1 cellular context compared by ENCODE assay signal in the genomic region with DNA sequence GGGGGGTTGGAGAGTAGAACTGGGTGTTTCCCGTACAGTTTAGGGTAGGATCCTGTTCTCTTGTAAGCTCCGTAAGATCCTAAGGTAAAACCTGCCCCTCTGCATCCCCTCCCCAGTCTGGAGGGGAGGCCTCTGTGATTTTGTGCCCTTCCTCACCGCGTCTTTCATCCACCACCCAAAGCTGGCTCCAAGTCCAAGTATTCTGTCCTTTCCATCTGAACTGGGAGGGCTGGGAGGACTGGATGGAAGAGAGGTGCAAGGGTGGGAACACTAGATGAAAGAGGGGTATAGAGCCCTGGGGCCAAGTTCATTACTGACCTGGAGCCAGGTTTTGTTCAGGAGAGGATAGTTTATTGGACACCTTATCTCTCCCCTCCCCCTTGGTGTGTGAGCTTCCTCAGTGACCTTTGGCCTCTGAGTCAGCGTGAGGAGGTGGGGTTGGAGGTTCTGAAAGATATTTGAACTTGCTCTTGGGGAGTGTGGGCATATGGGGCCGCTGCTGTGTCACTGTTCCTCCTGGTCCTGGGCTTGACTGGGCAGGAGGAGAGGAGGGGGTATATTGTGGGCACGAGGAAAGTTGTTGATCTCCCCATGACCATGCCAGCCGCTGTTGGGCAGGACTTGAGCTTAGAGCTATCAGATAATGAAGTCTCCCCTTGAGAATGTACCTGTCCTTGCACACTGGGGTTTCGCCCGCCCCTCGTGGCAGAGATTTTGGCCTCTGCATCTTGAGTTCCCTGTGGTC.
A peak's percentile ranks its signal among the peaks of the same experiment; 100 is the strongest.
TF ChIP-seq lines count a peak whose summit lies in the region.

No MANE protein-coding gene starts in this region.

TF ChIP-seq in HepG2, 621 proteins besides CTCF, POLR2A, EP300 and RAD21 (continued from another document and continues in another):
- TF ChIP-seq, protein P1, sequence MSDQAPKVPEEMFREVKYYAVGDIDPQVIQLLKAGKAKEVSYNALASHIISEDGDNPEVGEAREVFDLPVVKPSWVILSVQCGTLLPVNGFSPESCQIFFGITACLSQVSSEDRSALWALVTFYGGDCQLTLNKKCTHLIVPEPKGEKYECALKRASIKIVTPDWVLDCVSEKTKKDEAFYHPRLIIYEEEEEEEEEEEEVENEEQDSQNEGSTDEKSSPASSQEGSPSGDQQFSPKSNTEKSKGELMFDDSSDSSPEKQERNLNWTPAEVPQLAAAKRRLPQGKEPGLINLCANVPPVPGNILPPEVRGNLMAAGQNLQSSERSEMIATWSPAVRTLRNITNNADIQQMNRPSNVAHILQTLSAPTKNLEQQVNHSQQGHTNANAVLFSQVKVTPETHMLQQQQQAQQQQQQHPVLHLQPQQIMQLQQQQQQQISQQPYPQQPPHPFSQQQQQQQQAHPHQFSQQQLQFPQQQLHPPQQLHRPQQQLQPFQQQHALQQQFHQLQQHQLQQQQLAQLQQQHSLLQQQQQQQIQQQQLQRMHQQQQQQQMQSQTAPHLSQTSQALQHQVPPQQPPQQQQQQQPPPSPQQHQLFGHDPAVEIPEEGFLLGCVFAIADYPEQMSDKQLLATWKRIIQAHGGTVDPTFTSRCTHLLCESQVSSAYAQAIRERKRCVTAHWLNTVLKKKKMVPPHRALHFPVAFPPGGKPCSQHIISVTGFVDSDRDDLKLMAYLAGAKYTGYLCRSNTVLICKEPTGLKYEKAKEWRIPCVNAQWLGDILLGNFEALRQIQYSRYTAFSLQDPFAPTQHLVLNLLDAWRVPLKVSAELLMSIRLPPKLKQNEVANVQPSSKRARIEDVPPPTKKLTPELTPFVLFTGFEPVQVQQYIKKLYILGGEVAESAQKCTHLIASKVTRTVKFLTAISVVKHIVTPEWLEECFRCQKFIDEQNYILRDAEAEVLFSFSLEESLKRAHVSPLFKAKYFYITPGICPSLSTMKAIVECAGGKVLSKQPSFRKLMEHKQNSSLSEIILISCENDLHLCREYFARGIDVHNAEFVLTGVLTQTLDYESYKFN (CRISPR knock-in tag; conservative IDR thresholded peaks at IDR 0.05) = peak; percentile 92
- TF ChIP-seq, protein P2, sequence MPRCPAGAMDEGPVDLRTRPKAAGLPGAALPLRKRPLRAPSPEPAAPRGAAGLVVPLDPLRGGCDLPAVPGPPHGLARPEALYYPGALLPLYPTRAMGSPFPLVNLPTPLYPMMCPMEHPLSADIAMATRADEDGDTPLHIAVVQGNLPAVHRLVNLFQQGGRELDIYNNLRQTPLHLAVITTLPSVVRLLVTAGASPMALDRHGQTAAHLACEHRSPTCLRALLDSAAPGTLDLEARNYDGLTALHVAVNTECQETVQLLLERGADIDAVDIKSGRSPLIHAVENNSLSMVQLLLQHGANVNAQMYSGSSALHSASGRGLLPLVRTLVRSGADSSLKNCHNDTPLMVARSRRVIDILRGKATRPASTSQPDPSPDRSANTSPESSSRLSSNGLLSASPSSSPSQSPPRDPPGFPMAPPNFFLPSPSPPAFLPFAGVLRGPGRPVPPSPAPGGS (CRISPR knock-in tag; IDR thresholded peaks at IDR 0.05) = no peak
- TF ChIP-seq FLYWCH1 (CRISPR knock-in tag; IDR thresholded peaks at IDR 0.05) (no peak; the same call in 1 of the 2 replicates), ZSCAN31 (CRISPR knock-in tag; IDR thresholded peaks at IDR 0.05; ENCODE audit: low read depth) (0 out of 2 replicates have a peak, but pooled peaks have one; percentile 45), SKI (IDR thresholded peaks at IDR 0.05; ENCODE audit: partially characterized antibody) (peak; percentile 97), MED8 (CRISPR knock-in tag; IDR thresholded peaks at IDR 0.05; ENCODE audit: insufficient replicate concordance) (peak; percentile 6), ZNF766 (CRISPR knock-in tag; IDR thresholded peaks at IDR 0.05; ENCODE audit: borderline replicate concordance) (peak; percentile 76; the same call in 1 of the 2 replicates), ZFX (CRISPR knock-in tag; IDR thresholded peaks at IDR 0.05; ENCODE audit: low read depth) (peak; percentile 8; the same call in 1 of the 2 replicates), PHF5A (CRISPR knock-in tag; IDR thresholded peaks at IDR 0.05; ENCODE audit: low read depth, unreplicated experiment) (peak; percentile 92), ZNF296 (CRISPR knock-in tag; conservative IDR thresholded peaks at IDR 0.05) (peak; percentile 73; the same call in 1 of the 2 replicates), NFE2 (CRISPR knock-in tag; IDR thresholded peaks at IDR 0.05) (peak; percentile 36), ZNF891 (CRISPR knock-in tag; IDR thresholded peaks at IDR 0.05) (peak; percentile 25; the same call in 1 of the 2 replicates), SMYD3 (CRISPR knock-in tag; IDR thresholded peaks at IDR 0.05) (0 out of 2 replicates have a peak, but pooled peaks have one; percentile 44), MEF2D (CRISPR knock-in tag; IDR thresholded peaks at IDR 0.05) (peak; percentile 87), ZNF263 (CRISPR knock-in tag; IDR thresholded peaks at IDR 0.05) (peak; percentile 77), CENPX (CRISPR knock-in tag; IDR thresholded peaks at IDR 0.05) (no peak), TEAD3 (CRISPR knock-in tag; optimal IDR thresholded peaks at IDR 0.05; ENCODE audit: borderline replicate concordance) (peak; percentile 87), ZFP36L1 (CRISPR knock-in tag; IDR thresholded peaks at IDR 0.05) (peak; percentile 58; the same call in 1 of the 2 replicates), RBM39 (IDR thresholded peaks at IDR 0.05; ENCODE audit: low read depth, low read length, poor library complexity, severe bottlenecking) (no peak), ZNF34 (CRISPR knock-in tag; IDR thresholded peaks at IDR 0.05; ENCODE audit: borderline replicate concordance) (peak; percentile 53; the same call in 1 of the 2 replicates), THYN1 (CRISPR knock-in tag; IDR thresholded peaks at IDR 0.05; ENCODE audit: borderline replicate concordance, low read depth) (0 out of 2 replicates have a peak, but pooled peaks have one; percentile 37), ZNF616 (CRISPR knock-in tag; IDR thresholded peaks at IDR 0.05; ENCODE audit: low read depth) (0 out of 2 replicates have a peak, but pooled peaks have one; percentile 9), SMC3 (IDR thresholded peaks at IDR 0.05; ENCODE audit: low read length) (peak; percentile 53)
- TF ChIP-seq, protein P3, sequence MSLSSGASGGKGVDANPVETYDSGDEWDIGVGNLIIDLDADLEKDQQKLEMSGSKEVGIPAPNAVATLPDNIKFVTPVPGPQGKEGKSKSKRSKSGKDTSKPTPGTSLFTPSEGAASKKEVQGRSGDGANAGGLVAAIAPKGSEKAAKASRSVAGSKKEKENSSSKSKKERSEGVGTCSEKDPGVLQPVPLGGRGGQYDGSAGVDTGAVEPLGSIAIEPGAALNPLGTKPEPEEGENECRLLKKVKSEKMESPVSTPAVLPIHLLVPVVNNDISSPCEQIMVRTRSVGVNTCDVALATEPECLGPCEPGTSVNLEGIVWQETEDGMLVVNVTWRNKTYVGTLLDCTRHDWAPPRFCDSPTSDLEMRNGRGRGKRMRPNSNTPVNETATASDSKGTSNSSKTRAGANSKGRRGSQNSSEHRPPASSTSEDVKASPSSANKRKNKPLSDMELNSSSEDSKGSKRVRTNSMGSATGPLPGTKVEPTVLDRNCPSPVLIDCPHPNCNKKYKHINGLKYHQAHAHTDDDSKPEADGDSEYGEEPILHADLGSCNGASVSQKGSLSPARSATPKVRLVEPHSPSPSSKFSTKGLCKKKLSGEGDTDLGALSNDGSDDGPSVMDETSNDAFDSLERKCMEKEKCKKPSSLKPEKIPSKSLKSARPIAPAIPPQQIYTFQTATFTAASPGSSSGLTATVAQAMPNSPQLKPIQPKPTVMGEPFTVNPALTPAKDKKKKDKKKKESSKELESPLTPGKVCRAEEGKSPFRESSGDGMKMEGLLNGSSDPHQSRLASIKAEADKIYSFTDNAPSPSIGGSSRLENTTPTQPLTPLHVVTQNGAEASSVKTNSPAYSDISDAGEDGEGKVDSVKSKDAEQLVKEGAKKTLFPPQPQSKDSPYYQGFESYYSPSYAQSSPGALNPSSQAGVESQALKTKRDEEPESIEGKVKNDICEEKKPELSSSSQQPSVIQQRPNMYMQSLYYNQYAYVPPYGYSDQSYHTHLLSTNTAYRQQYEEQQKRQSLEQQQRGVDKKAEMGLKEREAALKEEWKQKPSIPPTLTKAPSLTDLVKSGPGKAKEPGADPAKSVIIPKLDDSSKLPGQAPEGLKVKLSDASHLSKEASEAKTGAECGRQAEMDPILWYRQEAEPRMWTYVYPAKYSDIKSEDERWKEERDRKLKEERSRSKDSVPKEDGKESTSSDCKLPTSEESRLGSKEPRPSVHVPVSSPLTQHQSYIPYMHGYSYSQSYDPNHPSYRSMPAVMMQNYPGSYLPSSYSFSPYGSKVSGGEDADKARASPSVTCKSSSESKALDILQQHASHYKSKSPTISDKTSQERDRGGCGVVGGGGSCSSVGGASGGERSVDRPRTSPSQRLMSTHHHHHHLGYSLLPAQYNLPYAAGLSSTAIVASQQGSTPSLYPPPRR (CRISPR knock-in tag; IDR thresholded peaks at IDR 0.05; ENCODE audit: borderline replicate concordance) = peak; percentile 91
- TF ChIP-seq, protein P4, sequence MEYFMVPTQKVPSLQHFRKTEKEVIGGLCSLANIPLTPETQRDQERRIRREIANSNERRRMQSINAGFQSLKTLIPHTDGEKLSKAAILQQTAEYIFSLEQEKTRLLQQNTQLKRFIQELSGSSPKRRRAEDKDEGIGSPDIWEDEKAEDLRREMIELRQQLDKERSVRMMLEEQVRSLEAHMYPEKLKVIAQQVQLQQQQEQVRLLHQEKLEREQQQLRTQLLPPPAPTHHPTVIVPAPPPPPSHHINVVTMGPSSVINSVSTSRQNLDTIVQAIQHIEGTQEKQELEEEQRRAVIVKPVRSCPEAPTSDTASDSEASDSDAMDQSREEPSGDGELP (IDR thresholded peaks at IDR 0.05; ENCODE audit: borderline replicate concordance, low read depth) = peak; percentile 44; the same call in 1 of the 2 replicates
- TF ChIP-seq, protein P5, sequence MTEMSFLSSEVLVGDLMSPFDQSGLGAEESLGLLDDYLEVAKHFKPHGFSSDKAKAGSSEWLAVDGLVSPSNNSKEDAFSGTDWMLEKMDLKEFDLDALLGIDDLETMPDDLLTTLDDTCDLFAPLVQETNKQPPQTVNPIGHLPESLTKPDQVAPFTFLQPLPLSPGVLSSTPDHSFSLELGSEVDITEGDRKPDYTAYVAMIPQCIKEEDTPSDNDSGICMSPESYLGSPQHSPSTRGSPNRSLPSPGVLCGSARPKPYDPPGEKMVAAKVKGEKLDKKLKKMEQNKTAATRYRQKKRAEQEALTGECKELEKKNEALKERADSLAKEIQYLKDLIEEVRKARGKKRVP (CRISPR knock-in tag; IDR thresholded peaks at IDR 0.05) = no peak
- TF ChIP-seq, protein P6, sequence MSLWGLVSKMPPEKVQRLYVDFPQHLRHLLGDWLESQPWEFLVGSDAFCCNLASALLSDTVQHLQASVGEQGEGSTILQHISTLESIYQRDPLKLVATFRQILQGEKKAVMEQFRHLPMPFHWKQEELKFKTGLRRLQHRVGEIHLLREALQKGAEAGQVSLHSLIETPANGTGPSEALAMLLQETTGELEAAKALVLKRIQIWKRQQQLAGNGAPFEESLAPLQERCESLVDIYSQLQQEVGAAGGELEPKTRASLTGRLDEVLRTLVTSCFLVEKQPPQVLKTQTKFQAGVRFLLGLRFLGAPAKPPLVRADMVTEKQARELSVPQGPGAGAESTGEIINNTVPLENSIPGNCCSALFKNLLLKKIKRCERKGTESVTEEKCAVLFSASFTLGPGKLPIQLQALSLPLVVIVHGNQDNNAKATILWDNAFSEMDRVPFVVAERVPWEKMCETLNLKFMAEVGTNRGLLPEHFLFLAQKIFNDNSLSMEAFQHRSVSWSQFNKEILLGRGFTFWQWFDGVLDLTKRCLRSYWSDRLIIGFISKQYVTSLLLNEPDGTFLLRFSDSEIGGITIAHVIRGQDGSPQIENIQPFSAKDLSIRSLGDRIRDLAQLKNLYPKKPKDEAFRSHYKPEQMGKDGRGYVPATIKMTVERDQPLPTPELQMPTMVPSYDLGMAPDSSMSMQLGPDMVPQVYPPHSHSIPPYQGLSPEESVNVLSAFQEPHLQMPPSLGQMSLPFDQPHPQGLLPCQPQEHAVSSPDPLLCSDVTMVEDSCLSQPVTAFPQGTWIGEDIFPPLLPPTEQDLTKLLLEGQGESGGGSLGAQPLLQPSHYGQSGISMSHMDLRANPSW (CRISPR knock-in tag; IDR thresholded peaks at IDR 0.05; ENCODE audit: borderline replicate concordance) = no peak
- TF ChIP-seq, protein P7, sequence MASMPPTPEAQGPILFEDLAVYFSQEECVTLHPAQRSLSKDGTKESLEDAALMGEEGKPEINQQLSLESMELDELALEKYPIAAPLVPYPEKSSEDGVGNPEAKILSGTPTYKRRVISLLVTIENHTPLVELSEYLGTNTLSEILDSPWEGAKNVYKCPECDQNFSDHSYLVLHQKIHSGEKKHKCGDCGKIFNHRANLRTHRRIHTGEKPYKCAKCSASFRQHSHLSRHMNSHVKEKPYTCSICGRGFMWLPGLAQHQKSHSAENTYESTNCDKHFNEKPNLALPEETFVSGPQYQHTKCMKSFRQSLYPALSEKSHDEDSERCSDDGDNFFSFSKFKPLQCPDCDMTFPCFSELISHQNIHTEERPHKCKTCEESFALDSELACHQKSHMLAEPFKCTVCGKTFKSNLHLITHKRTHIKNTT (CRISPR knock-in tag; IDR thresholded peaks at IDR 0.05) = no peak
- TF ChIP-seq, protein P8, sequence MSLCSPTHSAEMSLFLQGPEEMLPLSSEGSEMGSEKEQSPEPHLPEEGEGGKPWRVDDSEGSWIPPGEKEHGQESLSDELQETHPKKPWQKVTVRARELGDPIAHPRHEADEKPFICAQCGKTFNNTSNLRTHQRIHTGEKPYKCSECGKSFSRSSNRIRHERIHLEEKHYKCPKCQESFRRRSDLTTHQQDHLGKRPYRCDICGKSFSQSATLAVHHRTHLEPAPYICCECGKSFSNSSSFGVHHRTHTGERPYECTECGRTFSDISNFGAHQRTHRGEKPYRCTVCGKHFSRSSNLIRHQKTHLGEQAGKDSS (CRISPR knock-in tag; IDR thresholded peaks at IDR 0.05; ENCODE audit: borderline replicate concordance, low read depth) = peak; percentile 66
- TF ChIP-seq, protein P9, sequence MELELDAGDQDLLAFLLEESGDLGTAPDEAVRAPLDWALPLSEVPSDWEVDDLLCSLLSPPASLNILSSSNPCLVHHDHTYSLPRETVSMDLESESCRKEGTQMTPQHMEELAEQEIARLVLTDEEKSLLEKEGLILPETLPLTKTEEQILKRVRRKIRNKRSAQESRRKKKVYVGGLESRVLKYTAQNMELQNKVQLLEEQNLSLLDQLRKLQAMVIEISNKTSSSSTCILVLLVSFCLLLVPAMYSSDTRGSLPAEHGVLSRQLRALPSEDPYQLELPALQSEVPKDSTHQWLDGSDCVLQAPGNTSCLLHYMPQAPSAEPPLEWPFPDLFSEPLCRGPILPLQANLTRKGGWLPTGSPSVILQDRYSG (CRISPR knock-in tag; IDR thresholded peaks at IDR 0.05) = no peak
- TF ChIP-seq, protein P10, sequence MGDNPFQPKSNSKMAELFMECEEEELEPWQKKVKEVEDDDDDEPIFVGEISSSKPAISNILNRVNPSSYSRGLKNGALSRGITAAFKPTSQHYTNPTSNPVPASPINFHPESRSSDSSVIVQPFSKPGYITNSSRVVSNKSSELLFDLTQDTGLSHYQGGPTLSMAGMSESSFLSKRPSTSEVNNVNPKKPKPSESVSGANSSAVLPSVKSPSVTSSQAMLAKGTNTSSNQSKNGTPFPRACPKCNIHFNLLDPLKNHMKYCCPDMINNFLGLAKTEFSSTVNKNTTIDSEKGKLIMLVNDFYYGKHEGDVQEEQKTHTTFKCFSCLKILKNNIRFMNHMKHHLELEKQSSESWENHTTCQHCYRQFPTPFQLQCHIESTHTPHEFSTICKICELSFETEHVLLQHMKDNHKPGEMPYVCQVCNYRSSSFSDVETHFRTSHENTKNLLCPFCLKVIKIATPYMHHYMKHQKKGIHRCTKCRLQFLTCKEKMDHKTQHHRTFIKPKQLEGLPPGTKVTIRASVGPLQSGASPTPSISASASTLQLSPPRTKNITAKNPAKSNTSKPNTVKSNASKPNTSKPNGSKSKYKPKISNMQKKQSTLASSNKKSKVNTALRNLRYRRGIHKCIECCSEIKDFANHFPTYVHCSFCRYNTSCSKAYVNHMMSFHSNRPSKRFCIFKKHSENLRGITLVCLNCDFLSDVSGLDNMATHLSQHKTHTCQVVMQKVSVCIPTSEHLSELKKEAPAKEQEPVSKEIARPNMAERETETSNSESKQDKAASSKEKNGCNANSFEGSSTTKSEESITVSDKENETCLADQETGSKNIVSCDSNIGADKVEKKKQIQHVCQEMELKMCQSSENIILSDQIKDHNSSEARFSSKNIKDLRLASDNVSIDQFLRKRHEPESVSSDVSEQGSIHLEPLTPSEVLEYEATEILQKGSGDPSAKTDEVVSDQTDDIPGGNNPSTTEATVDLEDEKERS (CRISPR knock-in tag; IDR thresholded peaks at IDR 0.05) = peak; percentile 89
